In genomic region chr2:160737247-160737646, GRCh38 we compare ENCODE assay signal across 20 cellular contexts.
"Had no signal": no experiment of that assay in that cellular context is flagged by ENCODE, and none has a peak within 500 bp of the region (broad histone marks: within the 10 kb centered on the region; RNA-seq: fewer than 3 reads in every experiment).

No MANE protein-coding gene starts in this region.

- H3K27ac Mint-ChIP-seq: activated naive CD8-positive, alpha-beta T cell; naive thymus-derived CD8-positive, alpha-beta T cell; stimulated activated naive CD8-positive, alpha-beta T cell treated with anti-CD3 and anti-CD28 coated beads, Interleukin-15, amount 100 ng/mL, for 72 hours; T-helper 1 cell treated with Interleukin-12 subunit alpha and Interleukin-12 subunit beta and Interleukin-4 antibody, amounts not matched to agents 30 μg/mL and 1 μg/mL, for 36 hours had no signal

- H3K27me3 Mint-ChIP-seq: stimulated activated naive CD8-positive, alpha-beta T cell treated with anti-CD3 and anti-CD28 coated beads, Interleukin-15, amount 100 ng/mL, for 72 hours had no signal

- H3K27me3 ChIP-seq: colonic mucosa, gastrocnemius medialis, right atrium auricular region, suprapubic skin, transverse colon, uterus had no signal

- DNase-seq: activated CD4-positive, CD25-positive, alpha-beta regulatory T cell treated with anti-CD3 and anti-CD28 coated beads, Interleukin-2, amount 50 U/mL, for 72 hours; activated gamma-delta T cell; colonic mucosa; gastrocnemius medialis; left ventricle myocardium inferior; mammary epithelial cell; mucosa of descending colon; naive thymus-derived CD8-positive, alpha-beta T cell; occipital lobe; small intestine; stimulated activated CD4-positive, alpha-beta T cell treated with anti-CD3 and anti-CD28 coated beads, Interleukin-4, amount 100 ng/mL, for 1 hour; stimulated activated naive CD8-positive, alpha-beta T cell treated with anti-CD3 and anti-CD28 coated beads, Interleukin-15, amount 100 ng/mL, for 72 hours; transverse colon; uterus had no signal

- H3K4me3 ChIP-seq: colonic mucosa, gastrocnemius medialis, left ventricle myocardium inferior, mucosa of descending colon, prostate gland, right atrium auricular region, suprapubic skin, transverse colon, uterus had no signal

- H3K4me1 ChIP-seq: colonic mucosa, gastrocnemius medialis, left ventricle myocardium inferior, prostate gland, suprapubic skin, transverse colon, uterus had no signal

- ATAC-seq: gastrocnemius medialis; mucosa of descending colon; naive thymus-derived CD8-positive, alpha-beta T cell; stimulated activated naive CD8-positive, alpha-beta T cell treated with anti-CD3 and anti-CD28 coated beads, Interleukin-15, amount 100 ng/mL, for 72 hours had no signal

- H3K36me3 Mint-ChIP-seq: naive thymus-derived CD8-positive, alpha-beta T cell had no signal

- H3K9me3 ChIP-seq: colonic mucosa, gastrocnemius medialis, left ventricle myocardium inferior, mucosa of descending colon, prostate gland, right atrium auricular region, suprapubic skin, transverse colon, uterus had no signal

- H3K4me3 Mint-ChIP-seq: activated naive CD8-positive, alpha-beta T cell; naive thymus-derived CD8-positive, alpha-beta T cell; stimulated activated naive CD8-positive, alpha-beta T cell treated with anti-CD3 and anti-CD28 coated beads, Interleukin-15, amount 100 ng/mL, for 72 hours; T-helper 1 cell treated with Interleukin-12 subunit alpha and Interleukin-12 subunit beta and Interleukin-4 antibody, amounts not matched to agents 30 μg/mL and 1 μg/mL, for 36 hours had no signal

- H3K9me3 Mint-ChIP-seq: T-helper 1 cell treated with Interleukin-12 subunit alpha and Interleukin-12 subunit beta and Interleukin-4 antibody, amounts not matched to agents 30 μg/mL and 1 μg/mL, for 36 hours had no signal

- H3K36me3 ChIP-seq: colonic mucosa, gastrocnemius medialis, left ventricle myocardium inferior, prostate gland, right atrium auricular region, suprapubic skin, transverse colon, uterus had no signal

- FAIRE-seq: endometrium, small intestine had no signal

- H3K4me1 Mint-ChIP-seq: stimulated activated naive CD8-positive, alpha-beta T cell treated with anti-CD3 and anti-CD28 coated beads, Interleukin-15, amount 100 ng/mL, for 72 hours had no signal

- H3K27ac ChIP-seq: colonic mucosa, gastrocnemius medialis, left ventricle myocardium inferior, prostate gland, right atrium auricular region, suprapubic skin, transverse colon, uterus had no signal
